In the genomic region with DNA sequence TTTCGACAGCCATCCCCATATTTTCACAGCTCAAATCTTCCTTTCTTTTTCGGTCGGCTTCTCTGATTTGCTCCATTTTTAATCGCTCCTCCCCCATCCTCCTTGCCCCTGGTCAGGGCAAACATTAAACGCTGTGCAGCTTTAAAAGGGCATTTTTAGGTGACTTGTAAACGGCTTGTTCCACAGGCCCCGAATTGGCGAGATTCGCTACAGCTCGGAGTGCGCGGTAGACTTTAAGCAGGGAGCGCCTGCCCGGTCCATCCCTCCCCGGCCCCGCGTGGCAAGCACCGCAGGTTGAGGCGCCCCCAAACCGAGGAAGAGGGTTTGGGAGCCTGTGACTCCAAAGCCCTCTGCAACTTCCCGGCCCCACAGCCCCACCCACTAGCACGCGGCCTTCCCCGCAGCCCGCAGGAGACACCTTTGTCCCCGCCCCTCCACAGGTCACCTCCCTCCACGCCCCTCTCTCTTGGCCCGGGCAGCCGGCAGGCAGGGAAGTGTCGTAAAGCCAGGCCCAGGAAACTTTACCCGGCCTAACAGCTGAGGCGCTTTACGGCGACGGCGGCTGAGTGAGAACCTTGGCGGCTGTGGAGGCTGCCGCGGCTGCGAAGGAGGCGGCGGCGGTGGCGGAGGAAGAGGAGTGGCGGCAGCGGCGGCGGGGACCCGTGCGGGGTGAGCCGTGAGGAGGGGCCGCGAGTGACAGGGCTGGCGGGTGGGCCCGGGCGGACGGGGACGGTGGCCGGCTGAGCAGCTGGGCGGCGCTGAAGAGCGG, we compare ENCODE assay signal across 8 cellular contexts.
A peak's percentile ranks its signal among the peaks of the same experiment; 100 is the strongest.
DNase-seq lines count a peak whose midpoint lies in the region; ATAC-seq and TF ChIP-seq lines count a peak whose summit lies in the region.

Gene NAA30 (plus strand): TSS at position 550 of the 769 bp plus-strand sequence. CDS start 372 bp downstream, outside the sequence.

- peaks cover 44% of the 10 kb centered on the region for H4K20me1 ChIP-seq in BLaER1

- H3K27ac ChIP-seq in BLaER1 (peak within 1 kb of the TSS; percentile 86), coronary artery (peak within 1 kb of the TSS; percentile 86 to 94)

- ATAC-seq in HG03457 (IDR thresholded peaks at IDR 0.05; ENCODE audit: unreplicated experiment), result peak; percentile 75

- no peak for TF ChIP-seq CTCF in coronary artery (IDR thresholded peaks at IDR 0.05)

- peaks cover 3% of the 10 kb centered on the region; the same call in 1 of the 2 replicates for H3K36me3 ChIP-seq in BLaER1

- peak within 1 kb of the TSS; percentile 90 for H3K9ac ChIP-seq in BLaER1

- H3K27me3 ChIP-seq in BLaER1, result no peaks in the 10 kb centered on the region

- H3K9me3 ChIP-seq in BLaER1, result no peaks in the 10 kb centered on the region

- DNase-seq in GM19240 (ENCODE audit: insufficient read length, low spot score) (peak; percentile 65), NCI-H526 (lab: John Stamatoyannopoulos, UW) (peak; percentile 93 to 98), coronary artery (ENCODE audit: low spot score) (peak; percentile 93), left kidney (ENCODE audit: low read depth, low spot score) (peak; percentile 99)
- peak; percentile 93 for DNase-seq in activated CD4-positive, alpha-beta T cell treated with anti-CD3 and anti-CD28 coated beads for 48 hours
- DNase-seq in stimulated activated CD4-positive, alpha-beta T cell treated with anti-CD3 and anti-CD28 coated beads, Interleukin-1b, Interleukin-23, amount 100 ng/mL, for 48 hours, result peak; percentile 91

- H3K4me1 ChIP-seq in BLaER1, result peaks cover 36% of the 10 kb centered on the region

- H3K4me3 ChIP-seq in BLaER1 (peak within 1 kb of the TSS; percentile 96), coronary artery (peak within 1 kb of the TSS; percentile 92)

- peak within 1 kb of the TSS; percentile 89 for H3K4me2 ChIP-seq in BLaER1

Comparison
In these comparisons a context has a peak if more than half of its experiments do, and no peak if none do; other contexts are left out.
1. Peak in every context shown above with its lines: DNase-seq, ATAC-seq, H3K4me3 ChIP-seq and H3K27ac ChIP-seq.